In genomic region chr7:113015038-113015645, GRCh38 we compare ENCODE assay signal across 10 cellular contexts.
A peak's percentile ranks its signal among the peaks of the same experiment; 100 is the strongest.
DNase-seq lines count a peak whose midpoint lies in the region; ATAC-seq and TF ChIP-seq lines count a peak whose summit lies in the region.
"Had no signal": no experiment of that assay in that cellular context is flagged by ENCODE, and none has a peak within 500 bp of the region (broad histone marks: within the 10 kb centered on the region; RNA-seq: fewer than 3 reads in every experiment).

No MANE protein-coding gene starts in this region.

- no peak overlapping the region for H3K4me3 ChIP-seq in BJ (ENCODE audit: low read depth, low read length)

- no peaks in the 10 kb centered on the region for H3K27me3 ChIP-seq in BJ (ENCODE audit: control insufficient read depth, insufficient read depth, low read length)

- CTCF ChIA-PET in BJ (lab: Yijun Ruan, JAX), result interaction anchor here (0.8 to 2.0 kb wide), 5 partner anchors 9 to 465 kb away, joined by 3 to 9 read pairs (median 4); no protein-coding TSS in a partner anchor

- POLR2A ChIA-PET in BJ (lab: Charles Lee), result no interaction called here

- H3K36me3 ChIP-seq in BJ (ENCODE audit: control insufficient read depth, insufficient read depth, low read length), result no peaks in the 10 kb centered on the region

- peak; percentile 53 for TF ChIP-seq CTCF in BJ (IDR thresholded peaks at IDR 0.05; ENCODE audit: insufficient read depth, low read depth, low read length)

- no peak for ATAC-seq in GM18520 (IDR thresholded peaks at IDR 0.05; ENCODE audit: unreplicated experiment)
- no peak for ATAC-seq in HG02759 (IDR thresholded peaks at IDR 0.05; ENCODE audit: unreplicated experiment)

- DNase-seq in BJ (ENCODE audit: low read depth), result no peak
- peak; percentile 40 for DNase-seq in HuH-7 (ENCODE audit: low spot score)
- DNase-seq in amniotic stem cell (lab: John Stamatoyannopoulos, UW), result peak; percentile 11
- DNase-seq in left kidney (ENCODE audit: low read depth, low spot score), result peak; percentile 32
- DNase-seq in activated CD4-positive, alpha-beta T cell treated with anti-CD3 and anti-CD28 coated beads, Interleukin-2, amount 50 U/mL, for 1 hour, result no peak
- no peak for DNase-seq in UCSD-AML1 (lab: John Stamatoyannopoulos, UW; ENCODE audit: unreplicated experiment)
- DNase-seq: stimulated activated naive CD4-positive, alpha-beta T cell; T1000 had no signal

Comparison
In these comparisons a context has a peak if more than half of its experiments do, and no peak if none do; other contexts are left out.
1. DNase-seq: peak in HuH-7 (single experiment), amniotic stem cell (single experiment) and left kidney (single experiment); none in BJ (single experiment), activated CD4-positive, alpha-beta T cell treated with anti-CD3 and anti-CD28 coated beads, Interleukin-2, amount 50 U/mL, for 1 hour (single experiment) and UCSD-AML1 (single experiment).